In the genomic region with DNA sequence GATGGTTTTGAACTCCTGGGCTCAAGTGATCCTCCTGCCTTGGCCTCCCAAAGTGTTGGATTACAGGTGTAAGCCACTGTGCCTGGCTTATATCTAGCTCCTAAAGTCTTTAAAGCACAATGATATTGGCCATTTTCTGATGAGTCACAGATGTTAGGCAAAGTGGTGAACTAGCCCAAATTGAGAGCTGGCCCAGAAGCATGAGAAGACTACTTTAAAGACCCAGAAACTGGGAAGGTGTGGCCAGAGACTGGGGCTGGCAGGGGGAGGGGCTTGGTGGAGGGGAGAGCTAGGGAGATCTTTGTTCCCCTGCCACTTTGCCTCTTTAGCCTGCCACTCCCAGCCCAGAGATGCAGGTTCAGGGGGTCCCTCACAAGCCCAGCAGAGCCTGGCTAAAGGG, we compare ENCODE assay signal across 34 cellular contexts. TPM values are rescaled to one million over a fixed set of nuclear protein-coding genes. Genes with fewer than 3 reads are reported as not detected.
"Had no signal": no experiment of that assay in that cellular context is flagged by ENCODE, and none has a peak within 500 bp of the region (broad histone marks: within the 10 kb centered on the region; RNA-seq: fewer than 3 reads in every experiment).

No MANE protein-coding gene starts in this region.

- H3K4me3 Mint-ChIP-seq: activated CD4-positive, alpha-beta T cell treated with anti-CD3 and anti-CD28 coated beads for 36 hours; activated naive CD8-positive, alpha-beta T cell treated with anti-CD3 and anti-CD28 coated beads for 36 hours; activated T-cell treated with anti-CD3 and anti-CD28 coated beads, Interleukin-2, amount 50 U/mL, for 72 hours; memory B cell; natural killer cell; neural progenitor cell; stimulated activated naive B cell treated with anti-CD40 and anti-IgM and Interleukin-4, amounts not matched to agents 10 μg/mL and 1 μg/mL and 100 μg/mL, for 72 hours; T-helper 1 cell treated with Interleukin-12 subunit alpha and Interleukin-12 subunit beta and Interleukin-4 antibody, amounts not matched to agents 30 μg/mL and 1 μg/mL, for 36 hours had no signal

- H3K9ac ChIP-seq: neural progenitor cell, parathyroid adenoma had no signal

- H3K36me3 Mint-ChIP-seq: activated naive CD8-positive, alpha-beta T cell treated with anti-CD3 and anti-CD28 coated beads for 36 hours; natural killer cell; stimulated activated naive B cell treated with anti-CD40 and anti-IgM and Interleukin-4, amounts not matched to agents 10 μg/mL and 1 μg/mL and 100 μg/mL, for 72 hours had no signal

- H2AFZ ChIP-seq: neural progenitor cell, parathyroid adenoma had no signal

- H3K27me3 ChIP-seq: body of pancreas, neural progenitor cell, thyroid gland, upper lobe of left lung, vagina had no signal

- H3K4me1 Mint-ChIP-seq: activated CD4-positive, alpha-beta T cell treated with anti-CD3 and anti-CD28 coated beads for 36 hours; memory B cell; natural killer cell; neural progenitor cell; stimulated activated naive B cell treated with anti-CD40 and anti-IgM and Interleukin-4, amounts not matched to agents 10 μg/mL and 1 μg/mL and 100 μg/mL, for 72 hours had no signal

- H3K27ac ChIP-seq: adrenal gland, body of pancreas, coronary artery, dorsolateral prefrontal cortex, neural progenitor cell, parathyroid adenoma, psoas muscle, stomach, thyroid gland, upper lobe of left lung, vagina had no signal

- H3K27me3 Mint-ChIP-seq: activated CD4-positive, alpha-beta T cell treated with anti-CD3 and anti-CD28 coated beads for 36 hours; activated naive CD8-positive, alpha-beta T cell treated with anti-CD3 and anti-CD28 coated beads for 36 hours had no signal

- H3K36me3 ChIP-seq: adrenal gland, neural progenitor cell, thyroid gland, upper lobe of left lung, vagina had no signal

- H3K9me3 Mint-ChIP-seq: activated naive CD8-positive, alpha-beta T cell treated with anti-CD3 and anti-CD28 coated beads for 36 hours; activated T-cell treated with anti-CD3 and anti-CD28 coated beads, Interleukin-2, amount 50 U/mL, for 72 hours; memory B cell; natural killer cell; neural progenitor cell; stimulated activated naive B cell treated with anti-CD40 and anti-IgM and Interleukin-4, amounts not matched to agents 10 μg/mL and 1 μg/mL and 100 μg/mL, for 72 hours; T-helper 1 cell treated with Interleukin-12 subunit alpha and Interleukin-12 subunit beta and Interleukin-4 antibody, amounts not matched to agents 30 μg/mL and 1 μg/mL, for 36 hours had no signal

- H3K79me2 ChIP-seq: parathyroid adenoma had no signal

- H3K4me2 ChIP-seq: neural progenitor cell, smooth muscle cell had no signal

- H3K27ac Mint-ChIP-seq: activated CD4-positive, alpha-beta T cell treated with anti-CD3 and anti-CD28 coated beads for 36 hours; activated naive CD8-positive, alpha-beta T cell treated with anti-CD3 and anti-CD28 coated beads for 36 hours; activated T-cell treated with anti-CD3 and anti-CD28 coated beads, Interleukin-2, amount 50 U/mL, for 72 hours; memory B cell; natural killer cell; neural progenitor cell; stimulated activated naive B cell treated with anti-CD40 and anti-IgM and Interleukin-4, amounts not matched to agents 10 μg/mL and 1 μg/mL and 100 μg/mL, for 72 hours; T-helper 1 cell treated with Interleukin-12 subunit alpha and Interleukin-12 subunit beta and Interleukin-4 antibody, amounts not matched to agents 30 μg/mL and 1 μg/mL, for 36 hours had no signal

- H3K4me3 ChIP-seq: adrenal gland, body of pancreas, coronary artery, dorsolateral prefrontal cortex, neural progenitor cell, psoas muscle, smooth muscle cell, stomach, thyroid gland, upper lobe of left lung, vagina had no signal

- ATAC-seq: activated CD4-positive, alpha-beta T cell treated with anti-CD3 and anti-CD28 coated beads for 36 hours; activated T-cell treated with anti-CD3 and anti-CD28 coated beads, Interleukin-2, amount 50 U/mL, for 72 hours; body of pancreas; natural killer cell; psoas muscle; stimulated activated naive B cell treated with anti-CD40 and anti-IgM and Interleukin-4, amounts not matched to agents 10 μg/mL and 1 μg/mL and 100 μg/mL, for 72 hours had no signal

- DNase-seq: activated CD4-positive, alpha-beta T cell treated with anti-CD3 and anti-CD28 coated beads for 36 hours; activated CD4-positive, alpha-beta T cell treated with anti-CD3 and anti-CD28 coated beads, Interleukin-2, amount 50 U/mL, for 4 hours; activated CD4-positive, CD25-positive, alpha-beta regulatory T cell; activated effector memory CD4-positive, alpha-beta T cell treated with Interleukin-2 at 50 U/mL for 16 hours; activated naive CD4-positive, alpha-beta T cell treated with Interleukin-2 at 50 U/mL for 16 hours; activated naive CD8-positive, alpha-beta T cell treated with anti-CD3 and anti-CD28 coated beads for 36 hours; activated T-cell treated with anti-CD3 and anti-CD28 coated beads for 4 hours; activated T-cell treated with anti-CD3 and anti-CD28 coated beads, Interleukin-2, amount 50 U/mL, for 72 hours; adrenal gland; aorta; body of pancreas; dorsolateral prefrontal cortex; effector memory CD4-positive, alpha-beta T cell; head of caudate nucleus; hippocampal formation; natural killer cell; occipital lobe; psoas muscle; stimulated activated CD4-positive, alpha-beta T cell treated with anti-CD3 and anti-CD28 coated beads, Interleukin-1b, Interleukin-23, amount 100 ng/mL, for 48 hours; stimulated activated CD4-positive, alpha-beta T cell treated with anti-CD3 and anti-CD28 coated beads, Interleukin-4, amount 100 ng/mL, for 4 hours; stimulated activated naive B cell treated with anti-CD40 and anti-IgM and Interleukin-4, amounts not matched to agents 10 μg/mL and 1 μg/mL and 100 μg/mL, for 72 hours; stomach; T-helper 9 cell; thyroid gland; upper lobe of left lung had no signal

- H3K4me1 ChIP-seq: adrenal gland, body of pancreas, neural progenitor cell, parathyroid adenoma, psoas muscle, stomach, thyroid gland, upper lobe of left lung, vagina had no signal

- H3K9me3 ChIP-seq: adrenal gland, body of pancreas, psoas muscle, stomach, thyroid gland, upper lobe of left lung, vagina had no signal

RNA-seq across cellular contexts. Expression of gene CHRNA3, which starts 21.6 kb away (rescaled TPM):
- total RNA-seq: activated CD4-positive, alpha-beta T cell treated with anti-CD3 and anti-CD28 coated beads for 36 hours; activated naive CD8-positive, alpha-beta T cell treated with anti-CD3 and anti-CD28 coated beads for 36 hours; activated T-cell treated with anti-CD3 and anti-CD28 coated beads, Interleukin-2, amount 50 U/mL, for 72 hours; aorta; mononuclear cell; natural killer cell; smooth muscle cell had no signal
- polyA plus RNA-seq: aorta had no signal

RNA-seq across cellular contexts. Expression of gene CHRNB4, which starts 41.8 kb away (rescaled TPM):
- total RNA-seq: activated CD4-positive, alpha-beta T cell treated with anti-CD3 and anti-CD28 coated beads for 36 hours; activated naive CD8-positive, alpha-beta T cell treated with anti-CD3 and anti-CD28 coated beads for 36 hours; activated T-cell treated with anti-CD3 and anti-CD28 coated beads, Interleukin-2, amount 50 U/mL, for 72 hours; aorta; body of pancreas; cardiac septum; mononuclear cell; natural killer cell; psoas muscle; smooth muscle cell; stomach; thyroid gland; upper lobe of left lung had no signal
- polyA plus RNA-seq: aorta, psoas muscle, smooth muscle cell had no signal
